ENCODE assay signal across 16 cellular contexts in the genomic region with DNA sequence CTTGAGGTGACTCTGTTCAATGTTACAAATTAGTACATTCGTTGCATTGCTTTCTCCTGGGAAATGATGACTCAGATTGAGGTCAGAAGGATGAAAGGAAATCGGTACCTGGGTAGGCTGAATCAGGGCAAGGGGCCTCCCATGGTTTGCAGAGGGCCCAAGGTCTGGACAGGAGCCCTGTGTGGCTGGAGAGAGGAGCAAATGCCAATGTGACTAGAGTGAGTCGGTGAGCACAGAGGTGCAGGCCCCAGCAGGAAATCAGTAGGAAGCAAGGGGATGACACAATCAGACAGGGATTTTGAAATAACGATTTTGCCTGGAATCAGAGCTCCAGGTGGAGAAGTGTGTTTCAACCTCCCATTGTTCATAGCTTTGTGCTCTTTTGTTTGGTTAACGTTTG.
DNase-seq lines count a peak whose midpoint lies in the region; ATAC-seq and TF ChIP-seq lines count a peak whose summit lies in the region.
"Had no signal": no experiment of that assay in that cellular context is flagged by ENCODE, and none has a peak within 500 bp of the region (broad histone marks: within the 10 kb centered on the region; RNA-seq: fewer than 3 reads in every experiment).

No MANE protein-coding gene starts in this region.

- no peak for ATAC-seq in GM21737 (IDR thresholded peaks at IDR 0.05; ENCODE audit: unreplicated experiment)
- no peak for ATAC-seq in GM18907 (IDR thresholded peaks at IDR 0.05; ENCODE audit: unreplicated experiment)
- ATAC-seq in HG02884 (IDR thresholded peaks at IDR 0.05; ENCODE audit: unreplicated experiment): no peak
- ATAC-seq: sciatic nerve, SK-N-SH treated with all-trans-retinoic acid at 6 μM for 48 hours had no signal

- no peak overlapping the region for H3K4me3 ChIP-seq in epithelial cell of esophagus (ENCODE audit: low read length)

- TF ChIP-seq CTCF in epithelial cell of esophagus (IDR thresholded peaks at IDR 0.05; ENCODE audit: insufficient read depth, low read depth, low read length, missing control alignments): no peak

- peak; percentile 5 for DNase-seq in stimulated activated CD4-positive, alpha-beta T cell treated with anti-CD3 and anti-CD28 coated beads, Interleukin-15, amount 100 ng/mL, for 24 hours
- DNase-seq in stimulated activated CD4-positive, alpha-beta T cell treated with anti-CD3 and anti-CD28 coated beads, Interleukin-1b, Interleukin-23, amount 100 ng/mL, for 48 hours: no peak
- DNase-seq in NCI-H226 (peak; percentile 1), epithelial cell of esophagus (ENCODE audit: low read depth) (peak; percentile 89)
- no peak for DNase-seq in stimulated activated naive CD4-positive, alpha-beta T cell (lab: John Stamatoyannopoulos, UW)
- DNase-seq: activated CD8-positive, alpha-beta memory T cell treated with anti-CD3 and anti-CD28 coated beads, Interleukin-2, amount 50 U/mL, for 4 hours; activated naive CD8-positive, alpha-beta T cell treated with anti-CD3 and anti-CD28 coated beads, Interleukin-2, amount 10 ng/mL, durations not matched to agents 7 days and 5 days; immature natural killer cell; NCI-H1417 treated with DMSO at 0.1 percent for 48 hours; NCI-H446; stimulated activated CD4-positive, alpha-beta T cell treated with anti-CD3 and anti-CD28 coated beads, Interleukin-4, amount 100 ng/mL, for 4 hours had no signal

Comparison
In these comparisons a context has a peak if more than half of its experiments do, and no peak if none do; other contexts are left out.
1. DNase-seq: peak in stimulated activated CD4-positive, alpha-beta T cell treated with anti-CD3 and anti-CD28 coated beads, Interleukin-15, amount 100 ng/mL, for 24 hours (single experiment), NCI-H226 (single experiment) and epithelial cell of esophagus (single experiment); none in stimulated activated CD4-positive, alpha-beta T cell treated with anti-CD3 and anti-CD28 coated beads, Interleukin-1b, Interleukin-23, amount 100 ng/mL, for 48 hours (single experiment) and stimulated activated naive CD4-positive, alpha-beta T cell (0 of 6).